13 cellular contexts compared by ENCODE assay signal in genomic region chr6:158086706-158087518, GRCh38.
DNase-seq lines count a peak whose midpoint lies in the region; ATAC-seq and TF ChIP-seq lines count a peak whose summit lies in the region.
"Had no signal": no experiment of that assay in that cellular context is flagged by ENCODE, and none has a peak within 500 bp of the region (broad histone marks: within the 10 kb centered on the region; RNA-seq: fewer than 3 reads in every experiment).

No MANE protein-coding gene starts in this region.

- 78 to 82% methylated on average over 38 of the region's 38 CpGs for WGBS in heart right ventricle, 2 donors

- H3K27ac Mint-ChIP-seq in activated CD4-positive, alpha-beta memory T cell treated with anti-CD3 and anti-CD28 coated beads for 36 hours = no peak overlapping the region
- H3K27ac Mint-ChIP-seq: HFFc6 had no signal

- intact Hi-C loops in heart right ventricle (cut with DNase I) (no loop called here), sciatic nerve (cut with DNase I) (no loop called here)
- intact Hi-C loops in activated CD4-positive, alpha-beta memory T cell treated with anti-CD3 and anti-CD28 coated beads for 36 hours (cut with micrococcal nuclease) = no loop called here

- no peaks in the 10 kb centered on the region for H3K9me3 ChIP-seq in heart right ventricle
- H3K9me3 ChIP-seq: gastrocnemius medialis had no signal

- no peak overlapping the region for H3K4me3 Mint-ChIP-seq in activated CD4-positive, alpha-beta memory T cell treated with anti-CD3 and anti-CD28 coated beads for 36 hours
- H3K4me3 Mint-ChIP-seq: HFFc6, naive B cell had no signal

- peak; percentile 75 for DNase-seq in SIG-M5 treated with dmso at 0.1 percent for 504 hours (lab: John Stamatoyannopoulos, UW; ENCODE audit: unreplicated experiment)
- DNase-seq in heart right ventricle = peak; percentile 39 to 44
- DNase-seq in sciatic nerve (ENCODE audit: low spot score) = peak; percentile 71
- DNase-seq in NCI-H2171 treated with DMSO at 0.1 percent for 48 hours (lab: John Stamatoyannopoulos, UW) = no peak
- DNase-seq in activated CD4-positive, alpha-beta memory T cell treated with anti-CD3 and anti-CD28 coated beads for 36 hours = no peak
- DNase-seq: activated CD4-positive, alpha-beta T cell treated with anti-CD3 and anti-CD28 coated beads for 4 hours; DMS 273 treated with DMSO at 0.1 percent for 48 hours; gastrocnemius medialis; naive B cell had no signal

- H3K36me3 ChIP-seq in heart right ventricle = peaks cover 0 to 96% (median 43%) of the 10 kb centered on the region in 9 donors

- H3K36me3 Mint-ChIP-seq in activated CD4-positive, alpha-beta memory T cell treated with anti-CD3 and anti-CD28 coated beads for 36 hours = peaks cover 42% of the 10 kb centered on the region
- H3K36me3 Mint-ChIP-seq: naive B cell had no signal

- TF ChIP-seq CTCF in heart right ventricle (IDR thresholded peaks at IDR 0.05) = no peak

- H3K27me3 ChIP-seq in heart right ventricle = no peaks in the 10 kb centered on the region
- H3K27me3 ChIP-seq: gastrocnemius medialis had no signal

- H3K4me3 ChIP-seq in heart right ventricle = peak overlapping the region in 1 of 10 donors; percentile 44
- H3K4me3 ChIP-seq: gastrocnemius medialis had no signal

- peak; percentile 14 for ATAC-seq in HG02678 (IDR thresholded peaks at IDR 0.05; ENCODE audit: unreplicated experiment)
- peak in 6 of 8 donors; percentile 8 to 44 (median 21) for ATAC-seq in heart right ventricle
- peak; percentile 35 for ATAC-seq in sciatic nerve
- no peak for ATAC-seq in GM21390 (IDR thresholded peaks at IDR 0.05; ENCODE audit: unreplicated experiment)
- ATAC-seq in HG03354 (IDR thresholded peaks at IDR 0.05; ENCODE audit: poor library complexity, severe bottlenecking, unreplicated experiment) = no peak
- ATAC-seq: gastrocnemius medialis had no signal

- peaks cover 0 to 17% (median 4%) of the 10 kb centered on the region in 9 donors for H3K4me1 ChIP-seq in heart right ventricle

- POLR2A ChIA-PET in activated CD4-positive, alpha-beta memory T cell treated with anti-CD3 and anti-CD28 coated beads for 36 hours (lab: Charles Lee) = no interaction called here

- H3K27ac ChIP-seq in heart right ventricle = peak overlapping the region in 3 of 10 donors; percentile 19 to 84 (median 37)
- H3K27ac ChIP-seq: gastrocnemius medialis had no signal

- H3K9me3 Mint-ChIP-seq in activated CD4-positive, alpha-beta memory T cell treated with anti-CD3 and anti-CD28 coated beads for 36 hours = no peaks in the 10 kb centered on the region
- H3K9me3 Mint-ChIP-seq: HFFc6, naive B cell had no signal

- no peaks in the 10 kb centered on the region for H3K27me3 Mint-ChIP-seq in activated CD4-positive, alpha-beta memory T cell treated with anti-CD3 and anti-CD28 coated beads for 36 hours
- H3K27me3 Mint-ChIP-seq: naive B cell had no signal

- CTCF ChIA-PET in activated CD4-positive, alpha-beta memory T cell treated with anti-CD3 and anti-CD28 coated beads for 36 hours (lab: Charles Lee) = no interaction called here

- H3K4me1 Mint-ChIP-seq in activated CD4-positive, alpha-beta memory T cell treated with anti-CD3 and anti-CD28 coated beads for 36 hours (ENCODE audit: low read depth) = no peaks in the 10 kb centered on the region

Comparison
In these comparisons a context has a peak if more than half of its experiments do, and no peak if none do; other contexts are left out.
1. ATAC-seq: peak in HG02678 (single experiment), heart right ventricle (6 of 8) and sciatic nerve (single experiment); none in GM21390 (single experiment) and HG03354 (single experiment).
2. DNase-seq: peak in SIG-M5 treated with dmso at 0.1 percent for 504 hours (single experiment), heart right ventricle (2 of 2) and sciatic nerve (single experiment); none in NCI-H2171 treated with DMSO at 0.1 percent for 48 hours (single experiment) and activated CD4-positive, alpha-beta memory T cell treated with anti-CD3 and anti-CD28 coated beads for 36 hours (single experiment).